In the genomic region with DNA sequence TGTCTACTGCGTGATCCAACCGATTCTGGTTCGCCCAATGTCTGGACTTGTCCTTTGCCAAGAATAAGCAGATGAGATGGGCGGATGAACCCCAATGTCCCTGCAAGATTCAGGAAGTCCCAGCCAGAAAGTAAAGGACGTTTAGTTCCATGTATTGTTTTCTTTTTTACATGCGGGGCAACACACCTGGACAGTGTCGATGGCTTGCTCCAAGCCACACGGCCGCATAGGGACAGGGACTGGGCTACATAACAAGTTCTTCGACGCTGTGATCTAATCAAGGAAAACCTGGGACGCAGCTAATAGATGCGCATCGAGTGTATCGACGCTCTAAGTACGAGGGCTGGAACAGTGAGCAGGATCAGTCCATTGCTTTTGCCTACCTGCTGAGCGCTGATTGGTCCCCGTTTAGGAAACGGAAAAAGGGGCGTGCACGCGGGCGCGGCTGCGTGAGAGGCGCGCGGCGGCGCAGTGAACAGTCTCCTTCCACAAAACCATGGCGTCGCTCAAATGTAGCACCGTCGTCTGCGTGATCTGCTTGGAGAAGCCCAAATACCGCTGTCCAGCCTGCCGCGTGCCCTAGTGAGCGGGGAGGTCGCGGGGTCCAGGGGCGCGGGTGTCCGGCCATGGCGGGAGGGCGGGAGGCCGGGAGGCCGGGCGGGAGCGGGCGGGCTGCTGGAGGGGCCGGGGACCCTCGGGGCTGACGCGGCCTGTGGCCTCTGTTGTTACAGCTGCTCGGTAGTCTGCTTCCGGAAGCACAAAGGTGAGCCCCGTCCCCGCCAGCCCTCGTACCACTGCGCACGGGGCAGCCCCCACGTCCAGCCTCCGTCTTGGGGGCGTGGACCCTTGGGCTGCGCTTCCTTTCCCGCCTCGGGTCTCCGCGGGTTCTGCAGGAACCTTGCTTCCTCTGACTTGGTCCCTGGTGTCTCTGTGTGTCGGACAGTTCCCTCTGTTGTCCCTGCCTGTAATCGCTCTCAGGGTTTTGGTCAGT, we compare ENCODE assay signal across 8 cellular contexts. TPM values are rescaled to one million over a fixed set of nuclear protein-coding genes. Genes with fewer than 3 reads are reported as not detected.
A peak's percentile ranks its signal among the peaks of the same experiment; 100 is the strongest.
DNase-seq lines count a peak whose midpoint lies in the region; ATAC-seq and TF ChIP-seq lines count a peak whose summit lies in the region.

ZNHIT3 (plus strand) TSS at position 478 of the 991 bp plus-strand sequence; CDS start at position 497, 19 bp downstream.

- peaks cover 8% of the 10 kb centered on the region for H3K27me3 Mint-ChIP-seq in activated naive CD4-positive, alpha-beta T cell treated with anti-CD3 and anti-CD28 coated beads, Interleukin-2, amount 50 U/mL, for 24 hours

- DNase-seq in GM10248 (ENCODE audit: extremely low spot score) = peak; percentile 95
- peak; percentile 93 for DNase-seq in NCI-H1092 treated with DMSO at 0.1 percent for 48 hours (lab: John Stamatoyannopoulos, UW)
- peak; percentile 91 for DNase-seq in glomerular visceral epithelial cell (ENCODE audit: extremely low spot score)
- peak; percentile 62 for DNase-seq in omental fat pad (ENCODE audit: low spot score)

- H3K36me3 Mint-ChIP-seq in activated naive CD4-positive, alpha-beta T cell treated with anti-CD3 and anti-CD28 coated beads, Interleukin-2, amount 50 U/mL, for 24 hours = peaks cover 12% of the 10 kb centered on the region

- peak within 1 kb of the TSS; percentile 94 for H3K27ac Mint-ChIP-seq in activated naive CD4-positive, alpha-beta T cell treated with anti-CD3 and anti-CD28 coated beads, Interleukin-2, amount 50 U/mL, for 24 hours

- CTCF ChIA-PET in GM10248 (lab: Yijun Ruan, JAX) = interaction anchor here (1.0 to 1.4 kb wide), 2 partner anchors 48 to 54 kb away, joined by 3 to 4 read pairs; partner anchors contain the start of genes MYO19 and PIGW

- peak within 1 kb of the TSS; percentile 94 for H3K4me3 Mint-ChIP-seq in activated naive CD4-positive, alpha-beta T cell treated with anti-CD3 and anti-CD28 coated beads, Interleukin-2, amount 50 U/mL, for 24 hours

- peak within 1 kb of the TSS; percentile 14 for H3K27ac ChIP-seq in temporal lobe (ENCODE audit: low read depth, low read length)

- H3K9me3 Mint-ChIP-seq in activated naive CD4-positive, alpha-beta T cell treated with anti-CD3 and anti-CD28 coated beads, Interleukin-2, amount 50 U/mL, for 24 hours = no peaks in the 10 kb centered on the region

- TF ChIP-seq CTCF in GM10248 (IDR thresholded peaks at IDR 0.05; ENCODE audit: control extremely low read depth, extremely low read depth, low read depth, missing control alignments) (no peak), omental fat pad (IDR thresholded peaks at IDR 0.05) (no peak)

- peaks cover 50% of the 10 kb centered on the region for H3K4me1 Mint-ChIP-seq in activated naive CD4-positive, alpha-beta T cell treated with anti-CD3 and anti-CD28 coated beads, Interleukin-2, amount 50 U/mL, for 24 hours

- ATAC-seq in HG02623 (IDR thresholded peaks at IDR 0.05; ENCODE audit: unreplicated experiment) (peak; percentile 92), SK-N-SH treated with all-trans-retinoic acid at 6 μM for 48 hours (peak; percentile 94), omental fat pad (ENCODE audit: low FRiP score) (peak; percentile 85)

- POLR2A ChIA-PET in GM10248 (lab: Yijun Ruan, JAX) = interaction anchor here (1.4 kb wide), 1 partner anchor 14 kb away, joined by 3 read pairs; no protein-coding TSS in a partner anchor

TF ChIP-seq in SK-N-SH treated with all-trans-retinoic acid at 6 μM for 48 hours, 23 proteins besides CTCF, POLR2A, EP300 and RAD21:
- no peak for TF ChIP-seq TOX (CRISPR knock-in tag; IDR thresholded peaks at IDR 0.05; ENCODE audit: borderline replicate concordance)
TF ChIP-seq in SK-N-SH treated with all-trans-retinoic acid at 6 μM for 48 hours: peak in this region for 0.

RNA-seq across cellular contexts. Expression of gene ZNHIT3, which starts in this region (rescaled TPM):
- total RNA-seq in omental fat pad = 10 to 100 TPM; 19.8 to 35.2 (median 25.4) TPM
- total RNA-seq in temporal lobe = 34.4 TPM

Comparison
In these comparisons a context has a peak if more than half of its experiments do, and no peak if none do; other contexts are left out.
1. Peak in every context shown above with its lines: DNase-seq, ATAC-seq and H3K27ac ChIP-seq.